In genomic region chr19:45424191-45425058, GRCh38 we compare ENCODE assay signal across 1 cellular context.
TF ChIP-seq lines count a peak whose summit lies in the region.

No MANE protein-coding gene starts in this region.

TF ChIP-seq in K562, 482 proteins besides CTCF, POLR2A, EP300 and RAD21 (continued from another document):
- TF ChIP-seq ZBTB40 (IDR thresholded peaks at IDR 0.05) (no peak), ZBTB40 (CRISPR knock-in tag; IDR thresholded peaks at IDR 0.05) (no peak), MCM7 (IDR thresholded peaks at IDR 0.05) (0 out of 4 replicates have a peak, but pooled peaks of 1 of the 2 experiments have one; percentile 82), DEAF1 (CRISPR knock-in tag; IDR thresholded peaks at IDR 0.05) (no peak; the same call in 1 of the 2 replicates), RB1 (IDR thresholded peaks at IDR 0.05; ENCODE audit: low read depth) (no peak), C11orf30 (IDR thresholded peaks at IDR 0.05; ENCODE audit: low read depth) (peak; percentile 62), ATF1 (CRISPR knock-in tag; IDR thresholded peaks at IDR 0.05) (no peak), ATF1 (tag; IDR thresholded peaks at IDR 0.05) (0 out of 2 replicates have a peak, but pooled peaks have one; percentile 48), TAF9B (IDR thresholded peaks at IDR 0.05; ENCODE audit: partially characterized antibody) (peak; percentile 39), KAT7 (CRISPR knock-in tag; IDR thresholded peaks at IDR 0.05; ENCODE audit: borderline replicate concordance) (0 out of 2 replicates have a peak, but pooled peaks have one; percentile 71), GTF2A2 (tag; IDR thresholded peaks at IDR 0.05) (no peak), KAT2B (IDR thresholded peaks at IDR 0.05; ENCODE audit: low read depth, low read length) (no peak), IFI16 (CRISPR knock-in tag; IDR thresholded peaks at IDR 0.05) (no peak), ETV1 (tag; conservative IDR thresholded peaks at IDR 0.05; ENCODE audit: low read depth) (peak; percentile 99), ZNF740 (CRISPR knock-in tag; IDR thresholded peaks at IDR 0.05) (peak; percentile 76), ZNF740 (tag; IDR thresholded peaks at IDR 0.05) (peak in 1 of 2 experiments; percentile 29; a peak in 1 of 4 replicates), ZNF354B (CRISPR knock-in tag; IDR thresholded peaks at IDR 0.05) (no peak), SRSF1 (IDR thresholded peaks at IDR 0.05; ENCODE audit: low read depth, low read length) (no peak)
- TF ChIP-seq, protein P1, sequence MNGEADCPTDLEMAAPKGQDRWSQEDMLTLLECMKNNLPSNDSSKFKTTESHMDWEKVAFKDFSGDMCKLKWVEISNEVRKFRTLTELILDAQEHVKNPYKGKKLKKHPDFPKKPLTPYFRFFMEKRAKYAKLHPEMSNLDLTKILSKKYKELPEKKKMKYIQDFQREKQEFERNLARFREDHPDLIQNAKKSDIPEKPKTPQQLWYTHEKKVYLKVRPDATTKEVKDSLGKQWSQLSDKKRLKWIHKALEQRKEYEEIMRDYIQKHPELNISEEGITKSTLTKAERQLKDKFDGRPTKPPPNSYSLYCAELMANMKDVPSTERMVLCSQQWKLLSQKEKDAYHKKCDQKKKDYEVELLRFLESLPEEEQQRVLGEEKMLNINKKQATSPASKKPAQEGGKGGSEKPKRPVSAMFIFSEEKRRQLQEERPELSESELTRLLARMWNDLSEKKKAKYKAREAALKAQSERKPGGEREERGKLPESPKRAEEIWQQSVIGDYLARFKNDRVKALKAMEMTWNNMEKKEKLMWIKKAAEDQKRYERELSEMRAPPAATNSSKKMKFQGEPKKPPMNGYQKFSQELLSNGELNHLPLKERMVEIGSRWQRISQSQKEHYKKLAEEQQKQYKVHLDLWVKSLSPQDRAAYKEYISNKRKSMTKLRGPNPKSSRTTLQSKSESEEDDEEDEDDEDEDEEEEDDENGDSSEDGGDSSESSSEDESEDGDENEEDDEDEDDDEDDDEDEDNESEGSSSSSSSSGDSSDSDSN (IDR thresholded peaks at IDR 0.05; ENCODE audit: borderline replicate concordance in 1 of 2, low read depth in 2 of 2, low read length in 2 of 2), result peak; percentile 14 to 31; a peak in 1 of 4 replicates
- TF ChIP-seq, protein P2, sequence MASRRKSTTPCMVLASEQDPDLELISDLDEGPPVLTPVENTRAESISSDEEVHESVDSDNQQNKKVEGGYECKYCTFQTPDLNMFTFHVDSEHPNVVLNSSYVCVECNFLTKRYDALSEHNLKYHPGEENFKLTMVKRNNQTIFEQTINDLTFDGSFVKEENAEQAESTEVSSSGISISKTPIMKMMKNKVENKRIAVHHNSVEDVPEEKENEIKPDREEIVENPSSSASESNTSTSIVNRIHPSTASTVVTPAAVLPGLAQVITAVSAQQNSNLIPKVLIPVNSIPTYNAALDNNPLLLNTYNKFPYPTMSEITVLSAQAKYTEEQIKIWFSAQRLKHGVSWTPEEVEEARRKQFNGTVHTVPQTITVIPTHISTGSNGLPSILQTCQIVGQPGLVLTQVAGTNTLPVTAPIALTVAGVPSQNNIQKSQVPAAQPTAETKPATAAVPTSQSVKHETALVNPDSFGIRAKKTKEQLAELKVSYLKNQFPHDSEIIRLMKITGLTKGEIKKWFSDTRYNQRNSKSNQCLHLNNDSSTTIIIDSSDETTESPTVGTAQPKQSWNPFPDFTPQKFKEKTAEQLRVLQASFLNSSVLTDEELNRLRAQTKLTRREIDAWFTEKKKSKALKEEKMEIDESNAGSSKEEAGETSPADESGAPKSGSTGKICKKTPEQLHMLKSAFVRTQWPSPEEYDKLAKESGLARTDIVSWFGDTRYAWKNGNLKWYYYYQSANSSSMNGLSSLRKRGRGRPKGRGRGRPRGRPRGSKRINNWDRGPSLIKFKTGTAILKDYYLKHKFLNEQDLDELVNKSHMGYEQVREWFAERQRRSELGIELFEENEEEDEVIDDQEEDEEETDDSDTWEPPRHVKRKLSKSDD (conservative IDR thresholded peaks at IDR 0.05; ENCODE audit: low read length), result no peak
- TF ChIP-seq, protein P3, sequence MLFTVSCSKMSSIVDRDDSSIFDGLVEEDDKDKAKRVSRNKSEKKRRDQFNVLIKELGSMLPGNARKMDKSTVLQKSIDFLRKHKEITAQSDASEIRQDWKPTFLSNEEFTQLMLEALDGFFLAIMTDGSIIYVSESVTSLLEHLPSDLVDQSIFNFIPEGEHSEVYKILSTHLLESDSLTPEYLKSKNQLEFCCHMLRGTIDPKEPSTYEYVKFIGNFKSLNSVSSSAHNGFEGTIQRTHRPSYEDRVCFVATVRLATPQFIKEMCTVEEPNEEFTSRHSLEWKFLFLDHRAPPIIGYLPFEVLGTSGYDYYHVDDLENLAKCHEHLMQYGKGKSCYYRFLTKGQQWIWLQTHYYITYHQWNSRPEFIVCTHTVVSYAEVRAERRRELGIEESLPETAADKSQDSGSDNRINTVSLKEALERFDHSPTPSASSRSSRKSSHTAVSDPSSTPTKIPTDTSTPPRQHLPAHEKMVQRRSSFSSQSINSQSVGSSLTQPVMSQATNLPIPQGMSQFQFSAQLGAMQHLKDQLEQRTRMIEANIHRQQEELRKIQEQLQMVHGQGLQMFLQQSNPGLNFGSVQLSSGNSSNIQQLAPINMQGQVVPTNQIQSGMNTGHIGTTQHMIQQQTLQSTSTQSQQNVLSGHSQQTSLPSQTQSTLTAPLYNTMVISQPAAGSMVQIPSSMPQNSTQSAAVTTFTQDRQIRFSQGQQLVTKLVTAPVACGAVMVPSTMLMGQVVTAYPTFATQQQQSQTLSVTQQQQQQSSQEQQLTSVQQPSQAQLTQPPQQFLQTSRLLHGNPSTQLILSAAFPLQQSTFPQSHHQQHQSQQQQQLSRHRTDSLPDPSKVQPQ (CRISPR knock-in tag; IDR thresholded peaks at IDR 0.05; ENCODE audit: borderline replicate concordance), result no peak
- TF ChIP-seq, protein P4, sequence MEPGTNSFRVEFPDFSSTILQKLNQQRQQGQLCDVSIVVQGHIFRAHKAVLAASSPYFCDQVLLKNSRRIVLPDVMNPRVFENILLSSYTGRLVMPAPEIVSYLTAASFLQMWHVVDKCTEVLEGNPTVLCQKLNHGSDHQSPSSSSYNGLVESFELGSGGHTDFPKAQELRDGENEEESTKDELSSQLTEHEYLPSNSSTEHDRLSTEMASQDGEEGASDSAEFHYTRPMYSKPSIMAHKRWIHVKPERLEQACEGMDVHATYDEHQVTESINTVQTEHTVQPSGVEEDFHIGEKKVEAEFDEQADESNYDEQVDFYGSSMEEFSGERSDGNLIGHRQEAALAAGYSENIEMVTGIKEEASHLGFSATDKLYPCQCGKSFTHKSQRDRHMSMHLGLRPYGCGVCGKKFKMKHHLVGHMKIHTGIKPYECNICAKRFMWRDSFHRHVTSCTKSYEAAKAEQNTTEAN (CRISPR knock-in tag; IDR thresholded peaks at IDR 0.05), result no peak
- TF ChIP-seq, protein P5, sequence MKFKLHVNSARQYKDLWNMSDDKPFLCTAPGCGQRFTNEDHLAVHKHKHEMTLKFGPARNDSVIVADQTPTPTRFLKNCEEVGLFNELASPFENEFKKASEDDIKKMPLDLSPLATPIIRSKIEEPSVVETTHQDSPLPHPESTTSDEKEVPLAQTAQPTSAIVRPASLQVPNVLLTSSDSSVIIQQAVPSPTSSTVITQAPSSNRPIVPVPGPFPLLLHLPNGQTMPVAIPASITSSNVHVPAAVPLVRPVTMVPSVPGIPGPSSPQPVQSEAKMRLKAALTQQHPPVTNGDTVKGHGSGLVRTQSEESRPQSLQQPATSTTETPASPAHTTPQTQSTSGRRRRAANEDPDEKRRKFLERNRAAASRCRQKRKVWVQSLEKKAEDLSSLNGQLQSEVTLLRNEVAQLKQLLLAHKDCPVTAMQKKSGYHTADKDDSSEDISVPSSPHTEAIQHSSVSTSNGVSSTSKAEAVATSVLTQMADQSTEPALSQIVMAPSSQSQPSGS (CRISPR knock-in tag; IDR thresholded peaks at IDR 0.05), result no peak
- TF ChIP-seq, protein P6, sequence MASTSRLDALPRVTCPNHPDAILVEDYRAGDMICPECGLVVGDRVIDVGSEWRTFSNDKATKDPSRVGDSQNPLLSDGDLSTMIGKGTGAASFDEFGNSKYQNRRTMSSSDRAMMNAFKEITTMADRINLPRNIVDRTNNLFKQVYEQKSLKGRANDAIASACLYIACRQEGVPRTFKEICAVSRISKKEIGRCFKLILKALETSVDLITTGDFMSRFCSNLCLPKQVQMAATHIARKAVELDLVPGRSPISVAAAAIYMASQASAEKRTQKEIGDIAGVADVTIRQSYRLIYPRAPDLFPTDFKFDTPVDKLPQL (IDR thresholded peaks at IDR 0.05; ENCODE audit: extremely low read depth, insufficient read length), result peak; percentile 46
TF ChIP-seq in K562: peak in this region for 145.
